ENCODE assay signal across 8 cellular contexts in the genomic region with DNA sequence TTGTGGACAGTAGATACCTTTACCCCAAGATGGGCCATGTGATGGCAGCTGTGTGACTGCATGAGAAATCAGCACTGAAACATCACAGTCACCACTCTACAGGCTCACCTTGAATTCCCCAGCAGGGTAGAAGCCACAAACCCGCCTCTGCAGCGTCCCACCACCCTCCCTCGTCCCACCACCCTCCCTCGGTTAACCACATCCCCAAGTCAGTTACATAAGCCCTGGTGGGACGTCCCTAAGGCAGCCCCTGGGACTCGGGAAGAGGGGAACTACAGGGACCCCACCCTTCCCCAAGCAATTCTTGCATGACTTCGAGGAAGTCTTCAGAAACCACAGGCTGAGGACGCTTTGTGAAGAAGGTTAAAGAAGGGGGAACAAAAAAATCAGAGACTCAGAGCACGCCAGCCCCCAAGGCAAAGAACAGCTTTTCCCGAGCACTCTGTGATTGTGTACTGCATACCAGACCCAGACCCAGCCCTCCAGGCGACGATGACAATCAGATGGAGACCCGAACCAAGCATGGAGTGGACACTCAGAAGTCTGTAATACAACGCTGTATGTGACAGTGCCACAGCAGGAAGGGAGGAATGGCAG.
A peak's percentile ranks its signal among the peaks of the same experiment; 100 is the strongest.
DNase-seq lines count a peak whose midpoint lies in the region; ATAC-seq and TF ChIP-seq lines count a peak whose summit lies in the region.

No MANE protein-coding gene starts in this region.

- H3K36me3 Mint-ChIP-seq in T-helper 1 cell treated with Interleukin-12 subunit alpha and Interleukin-12 subunit beta and Interleukin-4 antibody, amounts not matched to agents 30 μg/mL and 1 μg/mL, for 36 hours (ENCODE audit: low read depth): peaks cover 48% of the 10 kb centered on the region
- peaks cover 0 to 12% of the 10 kb centered on the region in 2 donors for H3K36me3 Mint-ChIP-seq in activated naive CD4-positive, alpha-beta T cell treated with anti-CD3 and anti-CD28 coated beads, Interleukin-2, amount 50 U/mL, for 72 hours

- peaks cover 78% of the 10 kb centered on the region for H3K4me1 Mint-ChIP-seq in T-helper 1 cell treated with Interleukin-12 subunit alpha and Interleukin-12 subunit beta and Interleukin-4 antibody, amounts not matched to agents 30 μg/mL and 1 μg/mL, for 36 hours (ENCODE audit: low read depth)

- H3K27ac Mint-ChIP-seq in T-helper 1 cell treated with Interleukin-12 subunit alpha and Interleukin-12 subunit beta and Interleukin-4 antibody, amounts not matched to agents 30 μg/mL and 1 μg/mL, for 36 hours: peak overlapping the region; percentile 94
- peak overlapping the region; percentile 61 to 63 for H3K27ac Mint-ChIP-seq in activated naive CD4-positive, alpha-beta T cell treated with anti-CD3 and anti-CD28 coated beads, Interleukin-2, amount 50 U/mL, for 72 hours

- H3K9me3 Mint-ChIP-seq in T-helper 1 cell treated with Interleukin-12 subunit alpha and Interleukin-12 subunit beta and Interleukin-4 antibody, amounts not matched to agents 30 μg/mL and 1 μg/mL, for 36 hours: peaks cover 3% of the 10 kb centered on the region
- H3K9me3 Mint-ChIP-seq in activated naive CD4-positive, alpha-beta T cell treated with anti-CD3 and anti-CD28 coated beads, Interleukin-2, amount 50 U/mL, for 72 hours: no peaks in the 10 kb centered on the region

- no peak for TF ChIP-seq CTCF in GM13976 (IDR thresholded peaks at IDR 0.05; ENCODE audit: borderline replicate concordance, control extremely low read depth, extremely low read depth, insufficient read depth, missing control alignments)

- peak overlapping the region; percentile 82 for H3K4me3 Mint-ChIP-seq in T-helper 1 cell treated with Interleukin-12 subunit alpha and Interleukin-12 subunit beta and Interleukin-4 antibody, amounts not matched to agents 30 μg/mL and 1 μg/mL, for 36 hours

- intact Hi-C loops in posterior vena cava (cut with DNase I): no loop called here

- in situ Hi-C loops in GM13976 (cut with MboI; ENCODE audit: low sequenced_read_pairs, unreplicated experiment): loop anchor here (10.0 kb wide), 1 partner anchor 53 kb away; no protein-coding TSS in a partner anchor

- DNase-seq in GM13976 (ENCODE audit: low spot score) (peak; percentile 72), posterior vena cava (ENCODE audit: low spot score) (peak; percentile 88), HuH-7 (ENCODE audit: low spot score) (no peak), foreskin melanocyte (no peak)
- peak; percentile 47 to 78 for DNase-seq in activated naive CD4-positive, alpha-beta T cell treated with anti-CD3 and anti-CD28 coated beads, Interleukin-2, amount 50 U/mL, for 72 hours (ENCODE audit: low spot score in 2 of 2)

- no peaks in the 10 kb centered on the region for H3K27me3 Mint-ChIP-seq in T-helper 1 cell treated with Interleukin-12 subunit alpha and Interleukin-12 subunit beta and Interleukin-4 antibody, amounts not matched to agents 30 μg/mL and 1 μg/mL, for 36 hours (ENCODE audit: low read depth)

- peak; percentile 67 for ATAC-seq in HG02870 (IDR thresholded peaks at IDR 0.05; ENCODE audit: unreplicated experiment)
- peak; percentile 54 to 66 for ATAC-seq in activated naive CD4-positive, alpha-beta T cell treated with anti-CD3 and anti-CD28 coated beads, Interleukin-2, amount 50 U/mL, for 72 hours
- no peak for ATAC-seq in GM19397 (IDR thresholded peaks at IDR 0.05; ENCODE audit: unreplicated experiment)

Comparison
In these comparisons a context has a peak if more than half of its experiments do, and no peak if none do; other contexts are left out.
1. DNase-seq: peak in GM13976 (single experiment), activated naive CD4-positive, alpha-beta T cell treated with anti-CD3 and anti-CD28 coated beads, Interleukin-2, amount 50 U/mL, for 72 hours (2 of 2) and posterior vena cava (single experiment); none in HuH-7 (single experiment) and foreskin melanocyte (single experiment).